8 cellular contexts compared by ENCODE assay signal in genomic region chr2:96859338-96859649, GRCh38. TPM values are rescaled to one million over a fixed set of nuclear protein-coding genes. Genes with fewer than 3 reads are reported as not detected.
A peak's percentile ranks its signal among the peaks of the same experiment; 100 is the strongest.
DNase-seq lines count a peak whose midpoint lies in the region; ATAC-seq and TF ChIP-seq lines count a peak whose summit lies in the region.

No MANE protein-coding gene starts in this region.

- peaks cover 11% of the 10 kb centered on the region for H3K27me3 Mint-ChIP-seq in endothelial cell (ENCODE audit: unreplicated experiment)
- H3K27me3 Mint-ChIP-seq in osteocyte (ENCODE audit: unreplicated experiment): no peaks in the 10 kb centered on the region

- ATAC-seq in HG03175 (IDR thresholded peaks at IDR 0.05; ENCODE audit: unreplicated experiment): no peak

- TF ChIP-seq CTCF in BE2C (IDR thresholded peaks at IDR 0.05; ENCODE audit: low read depth, low read length) (no peak), endothelial cell (IDR thresholded peaks at IDR 0.05; ENCODE audit: unreplicated experiment) (no peak), osteocyte (IDR thresholded peaks at IDR 0.05) (no peak)

- H3K36me3 ChIP-seq in BE2C (no peaks in the 10 kb centered on the region; the same call in 1 of the 2 replicates), NT2/D1 (ENCODE audit: insufficient read depth, insufficient read length, low read length) (peaks cover 42% of the 10 kb centered on the region)

- peak overlapping the region; percentile 88 for H3K9ac ChIP-seq in NT2/D1 (ENCODE audit: insufficient read length, low read depth)

- H3K4me3 ChIP-seq in BE2C (ENCODE audit: low read depth, low read length) (no peak overlapping the region), NT2/D1 (ENCODE audit: insufficient read length, low read depth) (peak overlapping the region; percentile 44)

- peaks cover 6% of the 10 kb centered on the region; the same call in 1 of the 2 replicates for H3K4me1 ChIP-seq in BE2C
- H3K4me1 ChIP-seq in NT2/D1 (ENCODE audit: insufficient read depth, insufficient read length): peaks cover 18% of the 10 kb centered on the region

- peak overlapping the region; percentile 79 for H3K4me3 Mint-ChIP-seq in endothelial cell (ENCODE audit: unreplicated experiment)
- peak overlapping the region; percentile 78 for H3K4me3 Mint-ChIP-seq in osteocyte (ENCODE audit: unreplicated experiment)

- H3K9me3 Mint-ChIP-seq in endothelial cell (ENCODE audit: unreplicated experiment) (no peaks in the 10 kb centered on the region), osteocyte (ENCODE audit: unreplicated experiment) (no peaks in the 10 kb centered on the region)

- H3K4me1 Mint-ChIP-seq in endothelial cell (ENCODE audit: unreplicated experiment) (peaks cover 50% of the 10 kb centered on the region), osteocyte (ENCODE audit: unreplicated experiment) (peaks cover 35% of the 10 kb centered on the region)

- peaks cover 20% of the 10 kb centered on the region for H3K36me3 Mint-ChIP-seq in endothelial cell (ENCODE audit: low read depth, unreplicated experiment)
- peaks cover 7% of the 10 kb centered on the region for H3K36me3 Mint-ChIP-seq in osteocyte (ENCODE audit: unreplicated experiment)

- no peak overlapping the region for H3K27ac Mint-ChIP-seq in endothelial cell (ENCODE audit: unreplicated experiment)
- peak overlapping the region; percentile 82 for H3K27ac Mint-ChIP-seq in osteocyte (ENCODE audit: unreplicated experiment)

- no peaks in the 10 kb centered on the region for H3K27me3 ChIP-seq in BE2C
- H3K27me3 ChIP-seq in NT2/D1 (ENCODE audit: insufficient read depth, insufficient read length): no peaks in the 10 kb centered on the region

- DNase-seq in BE2C (peak; percentile 46), NT2/D1 (ENCODE audit: low read depth, low spot score) (no peak), endothelial cell (ENCODE audit: low spot score) (no peak), osteocyte (ENCODE audit: extremely low spot score, unreplicated experiment) (no peak), NCI-H1092 treated with DMSO at 0.1 percent for 48 hours (lab: John Stamatoyannopoulos, UW) (no peak), mesenteric fat pad (ENCODE audit: low spot score) (no peak), epidermal melanocyte (ENCODE audit: insufficient read length, low spot score) (no peak)

- H3K9me3 ChIP-seq in BE2C: no peaks in the 10 kb centered on the region
- H3K9me3 ChIP-seq in NT2/D1 (ENCODE audit: insufficient read depth, low read length): no peaks in the 10 kb centered on the region

RNA-seq across cellular contexts. Expression of gene ANKRD39, which starts 1.5 kb away (rescaled TPM):
- 28.5 TPM for polyA plus RNA-seq in BE2C (2012; ENCODE audit: insufficient read depth, insufficient read length, low read depth)
- 14.9 TPM for total RNA-seq in endothelial cell (ENCODE audit: unreplicated experiment)
- 10.5 and 12.4 TPM in 2 replicates for total RNA-seq in osteocyte
- 10.4 TPM for total RNA-seq in mesenteric fat pad

RNA-seq across cellular contexts. Expression of gene SEMA4C, which starts 10.6 kb away (rescaled TPM):
- 32.7 TPM for polyA plus RNA-seq in BE2C (2012; ENCODE audit: insufficient read depth, insufficient read length, low read depth)
- total RNA-seq in endothelial cell (ENCODE audit: unreplicated experiment) (279 TPM), osteocyte (33.8 and 39.1 TPM in 2 replicates), mesenteric fat pad (25.9 TPM)

RNA-seq across cellular contexts. Expression of gene ANKRD23, which starts 15.5 kb away (rescaled TPM):
- polyA plus RNA-seq in BE2C (2012; ENCODE audit: insufficient read depth, insufficient read length, low read depth): 4.0 TPM
- total RNA-seq in endothelial cell (ENCODE audit: unreplicated experiment) (4.7 TPM), osteocyte (4.4 and 5.7 TPM in 2 replicates), mesenteric fat pad (2.8 TPM)

RNA-seq across cellular contexts. Expression of gene CNNM3, which starts 43.2 kb away (rescaled TPM):
- polyA plus RNA-seq in BE2C (2012; ENCODE audit: insufficient read depth, insufficient read length, low read depth): 17.9 TPM
- 14.7 TPM for total RNA-seq in endothelial cell (ENCODE audit: unreplicated experiment)
- total RNA-seq in osteocyte: 20.9 and 22.4 TPM in 2 replicates
- total RNA-seq in mesenteric fat pad: 9.0 TPM
